Comparison of ENCODE assay signal across 1 cellular context in genomic region chr2:28751956-28752607, GRCh38.
TF ChIP-seq lines count a peak whose summit lies in the region.

No MANE protein-coding gene starts in this region.

TF ChIP-seq in HepG2, 621 proteins besides CTCF, POLR2A, EP300 and RAD21 (continued from another document and continues in another):
- TF ChIP-seq, protein P1, sequence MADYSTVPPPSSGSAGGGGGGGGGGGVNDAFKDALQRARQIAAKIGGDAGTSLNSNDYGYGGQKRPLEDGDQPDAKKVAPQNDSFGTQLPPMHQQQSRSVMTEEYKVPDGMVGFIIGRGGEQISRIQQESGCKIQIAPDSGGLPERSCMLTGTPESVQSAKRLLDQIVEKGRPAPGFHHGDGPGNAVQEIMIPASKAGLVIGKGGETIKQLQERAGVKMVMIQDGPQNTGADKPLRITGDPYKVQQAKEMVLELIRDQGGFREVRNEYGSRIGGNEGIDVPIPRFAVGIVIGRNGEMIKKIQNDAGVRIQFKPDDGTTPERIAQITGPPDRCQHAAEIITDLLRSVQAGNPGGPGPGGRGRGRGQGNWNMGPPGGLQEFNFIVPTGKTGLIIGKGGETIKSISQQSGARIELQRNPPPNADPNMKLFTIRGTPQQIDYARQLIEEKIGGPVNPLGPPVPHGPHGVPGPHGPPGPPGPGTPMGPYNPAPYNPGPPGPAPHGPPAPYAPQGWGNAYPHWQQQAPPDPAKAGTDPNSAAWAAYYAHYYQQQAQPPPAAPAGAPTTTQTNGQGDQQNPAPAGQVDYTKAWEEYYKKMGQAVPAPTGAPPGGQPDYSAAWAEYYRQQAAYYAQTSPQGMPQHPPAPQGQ (CRISPR knock-in tag; IDR thresholded peaks at IDR 0.05; ENCODE audit: borderline replicate concordance): no peak
- no peak; the same call in 1 of the 2 replicates for TF ChIP-seq CBX5 (CRISPR knock-in tag; IDR thresholded peaks at IDR 0.05; ENCODE audit: borderline replicate concordance)
- TF ChIP-seq E2F2 (CRISPR knock-in tag; IDR thresholded peaks at IDR 0.05; ENCODE audit: borderline replicate concordance): no peak; the same call in 1 of the 2 replicates
- no peak for TF ChIP-seq MIER3 (CRISPR knock-in tag; IDR thresholded peaks at IDR 0.05; ENCODE audit: borderline replicate concordance)
- TF ChIP-seq MTF1 (CRISPR knock-in tag; IDR thresholded peaks at IDR 0.05): no peak
- TF ChIP-seq TBP (CRISPR knock-in tag; IDR thresholded peaks at IDR 0.05): no peak
- TF ChIP-seq KMT2A (CRISPR knock-in tag; IDR thresholded peaks at IDR 0.05): 0 out of 2 replicates have a peak, but pooled peaks have one; percentile 42
- peak; percentile 76 for TF ChIP-seq ETV6 (CRISPR knock-in tag; conservative IDR thresholded peaks at IDR 0.05)
- TF ChIP-seq ZNF44 (CRISPR knock-in tag; IDR thresholded peaks at IDR 0.05): no peak
- TF ChIP-seq, protein P2, sequence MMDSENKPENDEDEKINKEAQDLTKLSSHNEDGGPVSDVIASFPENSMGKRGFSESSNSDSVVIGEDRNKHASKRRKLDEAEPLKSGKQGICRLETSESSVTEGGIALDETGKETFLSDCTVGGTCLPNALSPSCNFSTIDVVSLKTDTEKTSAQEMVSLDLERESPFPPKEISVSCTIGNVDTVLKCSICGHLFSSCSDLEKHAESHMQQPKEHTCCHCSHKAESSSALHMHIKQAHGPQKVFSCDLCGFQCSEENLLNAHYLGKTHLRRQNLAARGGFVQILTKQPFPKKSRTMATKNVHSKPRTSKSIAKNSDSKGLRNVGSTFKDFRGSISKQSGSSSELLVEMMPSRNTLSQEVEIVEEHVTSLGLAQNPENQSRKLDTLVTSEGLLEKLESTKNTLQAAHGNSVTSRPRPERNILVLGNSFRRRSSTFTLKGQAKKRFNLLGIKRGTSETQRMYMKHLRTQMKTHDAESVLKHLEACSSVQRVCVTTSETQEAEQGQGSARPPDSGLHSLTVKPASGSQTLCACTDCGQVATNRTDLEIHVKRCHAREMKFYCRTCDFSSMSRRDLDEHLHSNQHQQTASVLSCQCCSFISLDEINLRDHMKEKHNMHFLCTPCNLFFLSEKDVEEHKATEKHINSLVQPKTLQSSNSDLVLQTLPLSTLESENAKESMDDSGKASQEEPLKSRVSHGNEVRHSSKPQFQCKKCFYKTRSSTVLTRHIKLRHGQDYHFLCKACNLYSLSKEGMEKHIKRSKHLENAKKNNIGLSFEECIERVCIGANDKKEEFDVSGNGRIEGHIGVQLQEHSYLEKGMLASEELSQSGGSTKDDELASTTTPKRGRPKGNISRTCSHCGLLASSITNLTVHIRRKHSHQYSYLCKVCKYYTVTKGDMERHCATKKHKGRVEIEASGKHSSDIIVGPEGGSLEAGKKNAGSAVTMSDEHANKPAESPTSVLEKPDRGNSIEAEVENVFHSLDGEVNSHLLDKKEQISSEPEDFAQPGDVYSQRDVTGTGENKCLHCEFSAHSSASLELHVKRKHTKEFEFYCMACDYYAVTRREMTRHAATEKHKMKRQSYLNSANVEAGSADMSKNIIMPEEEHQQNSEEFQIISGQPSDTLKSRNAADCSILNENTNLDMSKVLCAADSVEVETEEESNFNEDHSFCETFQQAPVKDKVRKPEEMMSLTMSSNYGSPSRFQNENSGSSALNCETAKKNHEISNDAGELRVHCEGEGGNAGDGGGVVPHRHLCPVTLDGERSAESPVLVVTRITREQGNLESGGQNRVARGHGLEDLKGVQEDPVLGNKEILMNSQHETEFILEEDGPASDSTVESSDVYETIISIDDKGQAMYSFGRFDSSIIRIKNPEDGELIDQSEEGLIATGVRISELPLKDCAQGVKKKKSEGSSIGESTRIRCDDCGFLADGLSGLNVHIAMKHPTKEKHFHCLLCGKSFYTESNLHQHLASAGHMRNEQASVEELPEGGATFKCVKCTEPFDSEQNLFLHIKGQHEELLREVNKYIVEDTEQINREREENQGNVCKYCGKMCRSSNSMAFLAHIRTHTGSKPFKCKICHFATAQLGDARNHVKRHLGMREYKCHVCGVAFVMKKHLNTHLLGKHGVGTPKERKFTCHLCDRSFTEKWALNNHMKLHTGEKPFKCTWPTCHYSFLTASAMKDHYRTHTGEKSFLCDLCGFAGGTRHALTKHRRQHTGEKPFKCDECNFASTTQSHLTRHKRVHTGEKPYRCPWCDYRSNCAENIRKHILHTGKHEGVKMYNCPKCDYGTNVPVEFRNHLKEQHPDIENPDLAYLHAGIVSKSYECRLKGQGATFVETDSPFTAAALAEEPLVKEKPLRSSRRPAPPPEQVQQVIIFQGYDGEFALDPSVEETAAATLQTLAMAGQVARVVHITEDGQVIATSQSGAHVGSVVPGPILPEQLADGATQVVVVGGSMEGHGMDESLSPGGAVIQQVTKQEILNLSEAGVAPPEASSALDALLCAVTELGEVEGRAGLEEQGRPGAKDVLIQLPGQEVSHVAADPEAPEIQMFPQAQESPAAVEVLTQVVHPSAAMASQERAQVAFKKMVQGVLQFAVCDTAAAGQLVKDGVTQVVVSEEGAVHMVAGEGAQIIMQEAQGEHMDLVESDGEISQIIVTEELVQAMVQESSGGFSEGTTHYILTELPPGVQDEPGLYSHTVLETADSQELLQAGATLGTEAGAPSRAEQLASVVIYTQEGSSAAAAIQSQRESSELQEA (CRISPR knock-in tag; IDR thresholded peaks at IDR 0.05; ENCODE audit: not compliant biosample characterization): no peak
- TF ChIP-seq ZBTB1 (CRISPR knock-in tag; IDR thresholded peaks at IDR 0.05; ENCODE audit: borderline replicate concordance): no peak
- no peak for TF ChIP-seq NR2F6 (IDR thresholded peaks at IDR 0.05)
- no peak for TF ChIP-seq NR2F6 (CRISPR knock-in tag; IDR thresholded peaks at IDR 0.05)
- no peak for TF ChIP-seq ELF3 (CRISPR knock-in tag; IDR thresholded peaks at IDR 0.05)
- TF ChIP-seq PAXIP1 (CRISPR knock-in tag; conservative IDR thresholded peaks at IDR 0.05): no peak
- no peak for TF ChIP-seq ZNF784 (CRISPR knock-in tag; IDR thresholded peaks at IDR 0.05; ENCODE audit: borderline replicate concordance)
- TF ChIP-seq ZSCAN20 (CRISPR knock-in tag; IDR thresholded peaks at IDR 0.05; ENCODE audit: borderline replicate concordance): no peak
- no peak for TF ChIP-seq NCOR1 (IDR thresholded peaks at IDR 0.05; ENCODE audit: borderline replicate concordance, low read length)
- no peak for TF ChIP-seq ZNF841 (CRISPR knock-in tag; IDR thresholded peaks at IDR 0.05; ENCODE audit: borderline replicate concordance)
- no peak for TF ChIP-seq ZNF264 (CRISPR knock-in tag; IDR thresholded peaks at IDR 0.05)
- TF ChIP-seq HOXA3 (CRISPR knock-in tag; IDR thresholded peaks at IDR 0.05): no peak
- TF ChIP-seq SIX4 (CRISPR knock-in tag; IDR thresholded peaks at IDR 0.05): no peak
- no peak for TF ChIP-seq HIVEP1 (CRISPR knock-in tag; IDR thresholded peaks at IDR 0.05)
- 0 out of 2 replicates have a peak, but pooled peaks have one; percentile 27 for TF ChIP-seq E2F5 (CRISPR knock-in tag; conservative IDR thresholded peaks at IDR 0.05)
- TF ChIP-seq ZNF580 (CRISPR knock-in tag; IDR thresholded peaks at IDR 0.05; ENCODE audit: borderline replicate concordance, low read depth): no peak; the same call in 1 of the 2 replicates
- no peak for TF ChIP-seq ZNF263 (CRISPR knock-in tag; IDR thresholded peaks at IDR 0.05)
- TF ChIP-seq DRAP1 (CRISPR knock-in tag; IDR thresholded peaks at IDR 0.05): no peak
- TF ChIP-seq RBM39 (IDR thresholded peaks at IDR 0.05; ENCODE audit: low read depth, low read length, poor library complexity, severe bottlenecking): no peak
- TF ChIP-seq ZNF367 (CRISPR knock-in tag; IDR thresholded peaks at IDR 0.05; ENCODE audit: borderline replicate concordance): peak; percentile 80; the same call in 1 of the 2 replicates
- TF ChIP-seq SMAD9 (CRISPR knock-in tag; IDR thresholded peaks at IDR 0.05): no peak
- TF ChIP-seq ZSCAN12 (CRISPR knock-in tag; IDR thresholded peaks at IDR 0.05): no peak
- TF ChIP-seq ZNF33A (CRISPR knock-in tag; IDR thresholded peaks at IDR 0.05; ENCODE audit: borderline replicate concordance): no peak
- TF ChIP-seq CREM (IDR thresholded peaks at IDR 0.05): no peak
- no peak for TF ChIP-seq CREM (CRISPR knock-in tag; IDR thresholded peaks at IDR 0.05)
- TF ChIP-seq FOXK2 (IDR thresholded peaks at IDR 0.05): no peak
- no peak for TF ChIP-seq NR2F1 (CRISPR knock-in tag; IDR thresholded peaks at IDR 0.05)
- no peak for TF ChIP-seq SNAI1 (CRISPR knock-in tag; IDR thresholded peaks at IDR 0.05; ENCODE audit: borderline replicate concordance)
- TF ChIP-seq KDM3A (CRISPR knock-in tag; IDR thresholded peaks at IDR 0.05; ENCODE audit: low read depth): peak; percentile 27; the same call in 1 of the 2 replicates
- peak; percentile 62; the same call in 1 of the 2 replicates for TF ChIP-seq CCDC6 (CRISPR knock-in tag; IDR thresholded peaks at IDR 0.05)
- 0 out of 2 replicates have a peak, but pooled peaks have one; percentile 54 for TF ChIP-seq ZNF333 (CRISPR knock-in tag; IDR thresholded peaks at IDR 0.05; ENCODE audit: borderline replicate concordance)
- TF ChIP-seq FOXA1 (IDR thresholded peaks at IDR 0.05): no peak
- TF ChIP-seq FOXA1 (CRISPR knock-in tag; IDR thresholded peaks at IDR 0.05): no peak
- TF ChIP-seq, protein P3, sequence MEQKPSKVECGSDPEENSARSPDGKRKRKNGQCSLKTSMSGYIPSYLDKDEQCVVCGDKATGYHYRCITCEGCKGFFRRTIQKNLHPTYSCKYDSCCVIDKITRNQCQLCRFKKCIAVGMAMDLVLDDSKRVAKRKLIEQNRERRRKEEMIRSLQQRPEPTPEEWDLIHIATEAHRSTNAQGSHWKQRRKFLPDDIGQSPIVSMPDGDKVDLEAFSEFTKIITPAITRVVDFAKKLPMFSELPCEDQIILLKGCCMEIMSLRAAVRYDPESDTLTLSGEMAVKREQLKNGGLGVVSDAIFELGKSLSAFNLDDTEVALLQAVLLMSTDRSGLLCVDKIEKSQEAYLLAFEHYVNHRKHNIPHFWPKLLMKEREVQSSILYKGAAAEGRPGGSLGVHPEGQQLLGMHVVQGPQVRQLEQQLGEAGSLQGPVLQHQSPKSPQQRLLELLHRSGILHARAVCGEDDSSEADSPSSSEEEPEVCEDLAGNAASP (CRISPR knock-in tag; IDR thresholded peaks at IDR 0.05; ENCODE audit: borderline replicate concordance): no peak
- 0 out of 2 replicates have a peak, but pooled peaks have one; percentile 47 for TF ChIP-seq ZNF138 (CRISPR knock-in tag; IDR thresholded peaks at IDR 0.05; ENCODE audit: low read depth)
